ENCODE assay signal across 26 cellular contexts in genomic region chr1:27833470-27833869, GRCh38. TPM values are rescaled to one million over a fixed set of nuclear protein-coding genes. Genes with fewer than 3 reads are reported as not detected.
DNase-seq lines count a peak whose midpoint lies in the region; ATAC-seq, FAIRE-seq and TF ChIP-seq lines count a peak whose summit lies in the region.
"Had no signal": no experiment of that assay in that cellular context is flagged by ENCODE, and none has a peak within 500 bp of the region (broad histone marks: within the 10 kb centered on the region; RNA-seq: fewer than 3 reads in every experiment).

No MANE protein-coding gene starts in this region.

- peaks cover 67% of the 10 kb centered on the region for H3K79me2 ChIP-seq in K562 (ENCODE audit: control insufficient read depth, insufficient read depth, low read length)

- H3K27me3 ChIP-seq in IMR-90 (ENCODE audit: control insufficient read depth, insufficient read depth, low read length): no peaks in the 10 kb centered on the region
- no peaks in the 10 kb centered on the region for H3K27me3 ChIP-seq in K562 (ENCODE audit: control insufficient read depth in 2 of 2, insufficient read depth in 2 of 2, low read length in 2 of 2)
- H3K27me3 ChIP-seq: SJSA1 had no signal

- H3K56ac ChIP-seq in IMR-90 (ENCODE audit: extremely low read depth, insufficient read depth, low read length): no peak overlapping the region

- H3K4ac ChIP-seq in IMR-90 (ENCODE audit: low read depth, low read length): no peak overlapping the region

- BruUV-seq in IMR-90 (replicated peaks; lab: Mats Ljungman, UMichigan) (no TSS peak), K562 (replicated peaks; lab: Mats Ljungman, UMichigan) (no TSS peak)

- H3K9me3 ChIP-seq in IMR-90 (ENCODE audit: control insufficient read depth, insufficient read depth, low read length) (no peaks in the 10 kb centered on the region), K562 (replicated peaks; ENCODE audit: control insufficient read depth, insufficient read depth, low read depth, low read length) (no peaks in the 10 kb centered on the region)
- H3K9me3 ChIP-seq: SJSA1 had no signal

- H3K36me3 Mint-ChIP-seq in activated T-cell treated with anti-CD3 and anti-CD28 coated beads, Interleukin-2, amount 50 U/mL, for 24 hours (ENCODE audit: low read depth): peaks cover 76% of the 10 kb centered on the region
- peaks cover 3 to 10% of the 10 kb centered on the region in 2 donors for H3K36me3 Mint-ChIP-seq in activated T-cell treated with anti-CD3 and anti-CD28 coated beads, Interleukin-2, amount 50 U/mL, for 72 hours (ENCODE audit: insufficient read depth in 2 of 2)
- H3K36me3 Mint-ChIP-seq in neural crest cell (ENCODE audit: low read depth): no peaks in the 10 kb centered on the region

- no peak overlapping the region for H4K91ac ChIP-seq in IMR-90 (ENCODE audit: insufficient read depth, low read depth, low read length)

- H3K27ac ChIP-seq in IMR-90 (ENCODE audit: insufficient read depth, low read length): no peak overlapping the region
- H3K27ac ChIP-seq in K562 (ENCODE audit: extremely low read depth, low read depth, low read length): no peak overlapping the region
- H3K27ac ChIP-seq: 22Rv1, HL-60, PC-9, SJSA1 had no signal

- peaks cover 7% of the 10 kb centered on the region; the same call in 1 of the 2 replicates for H3K4me1 ChIP-seq in IMR-90 (ENCODE audit: control insufficient read depth, insufficient read depth, low read length)
- H3K4me1 ChIP-seq in K562 (replicated peaks in 1 of 2; ENCODE audit: control insufficient read depth in 2 of 2, insufficient read depth in 2 of 2, low read length in 2 of 2): peaks cover 7 to 14% of the 10 kb centered on the region in 2 experiments; a peak in 3 of 5 replicates

- H2BK5ac ChIP-seq in IMR-90 (ENCODE audit: low read depth, low read length, poor library complexity, severe bottlenecking): no peak overlapping the region

- no peak overlapping the region for H2BK20ac ChIP-seq in IMR-90 (ENCODE audit: low read depth, low read length)

- no peak overlapping the region for H2AFZ ChIP-seq in IMR-90 (replicated peaks; ENCODE audit: low read length, poor library complexity)
- H2AFZ ChIP-seq in K562 (ENCODE audit: low read depth, low read length): no peak overlapping the region
- H2AFZ ChIP-seq: PC-9 had no signal

- TF ChIP-seq POLR2A in IMR-90 (IDR thresholded peaks at IDR 0.05; ENCODE audit: low read depth, low read length) (no peak), K562 (conservative IDR thresholded peaks at IDR 0.05) (no peak)

- TF ChIP-seq CTCF in IMR-90 (conservative IDR thresholded peaks at IDR 0.05; ENCODE audit: low read depth, low read length) (no peak), K562 (IDR thresholded peaks at IDR 0.05 in 2 of 3, conservative IDR thresholded peaks at IDR 0.05 in 1 of 3; ENCODE audit: insufficient read depth in 2 of 3, low read depth in 1 of 3, low read length in 3 of 3) (no peak), neural crest cell (conservative IDR thresholded peaks at IDR 0.05) (no peak)

- POLR2A ChIA-PET in IMR-90 (lab: Charles Lee; ENCODE audit: unreplicated experiment): no interaction called here
- POLR2A ChIA-PET in K562 (lab: Yijun Ruan, JAX): interaction anchor here (0.6 to 2.4 kb wide), 5 partner anchors 10 to 147 kb away, joined by 3 to 12 read pairs (median 4); no protein-coding TSS in a partner anchor

- no peak for TF ChIP-seq EP300 in K562 (IDR thresholded peaks at IDR 0.05; ENCODE audit: low read length)

- H4K20me1 ChIP-seq in IMR-90 (ENCODE audit: insufficient read depth, low read length) (no peaks in the 10 kb centered on the region; the same call in 1 of the 2 replicates), K562 (replicated peaks; ENCODE audit: control insufficient read depth, insufficient read depth, low read length) (no peaks in the 10 kb centered on the region)

- no peak for ATAC-seq in activated T-cell treated with anti-CD3 and anti-CD28 coated beads, Interleukin-2, amount 50 U/mL, for 72 hours (replicated peaks in 1 of 2)
- ATAC-seq in IMR-90 (ENCODE audit: low read depth) (no peak), K562 (no peak)
- ATAC-seq: GM12878, HCT116 had no signal

- no peak overlapping the region for H3K9ac ChIP-seq in IMR-90 (ENCODE audit: low read depth, low read length)
- no peak overlapping the region for H3K9ac ChIP-seq in K562 (ENCODE audit: insufficient read depth in 1 of 2, low read depth in 2 of 2, low read length in 2 of 2)

- no peaks in the 10 kb centered on the region for H3K27me3 Mint-ChIP-seq in activated T-cell treated with anti-CD3 and anti-CD28 coated beads, Interleukin-2, amount 50 U/mL, for 24 hours
- H3K27me3 Mint-ChIP-seq in activated T-cell treated with anti-CD3 and anti-CD28 coated beads, Interleukin-2, amount 50 U/mL, for 72 hours (ENCODE audit: low read depth): no peaks in the 10 kb centered on the region
- H3K27me3 Mint-ChIP-seq in neural crest cell (ENCODE audit: low read depth): no peaks in the 10 kb centered on the region

- WGBS in IMR-90 (ENCODE audit: extremely low coverage in 2 of 2, insufficient read length in 1 of 2), 2 experiments: no CpG with 5 or more reads among the region's 3 CpGs
- 90% methylated on average over 3 of the region's 3 CpGs for WGBS in K562 (ENCODE audit: insufficient coverage, low coverage, missing lambda C conversion rate)

- H3K4me2 ChIP-seq in IMR-90 (ENCODE audit: low read depth, low read length) (no peak overlapping the region), K562 (ENCODE audit: insufficient read depth, low read length) (no peak overlapping the region)

- CTCF ChIA-PET in IMR-90 (lab: Yijun Ruan, JAX): no interaction called here
- CTCF ChIA-PET in K562 (lab: Yijun Ruan, JAX; ENCODE audit: low intra/inter-chr PET ratio): no interaction called here

- intact Hi-C loops in IMR-90 (cut with micrococcal nuclease) (loop anchor here (5.0 kb wide), 2 partner anchors 106 to 161 kb away; partner anchors contain the start of genes FAM76A and IFI6), K562 (cut with micrococcal nuclease) (loop anchor here (5.0 kb wide), 2 partner anchors 61 to 166 kb away; partner anchors contain the start of gene STX12)

- TF ChIP-seq RAD21 in IMR-90 (IDR thresholded peaks at IDR 0.05; ENCODE audit: low read length) (no peak), K562 (CRISPR knock-in tag; conservative IDR thresholded peaks at IDR 0.05 in 1 of 2, IDR thresholded peaks at IDR 0.05 in 1 of 2) (no peak)

- H3K9me3 Mint-ChIP-seq in activated T-cell treated with anti-CD3 and anti-CD28 coated beads, Interleukin-2, amount 50 U/mL, for 24 hours: no peaks in the 10 kb centered on the region
- no peaks in the 10 kb centered on the region for H3K9me3 Mint-ChIP-seq in activated T-cell treated with anti-CD3 and anti-CD28 coated beads, Interleukin-2, amount 50 U/mL, for 72 hours
- H3K9me3 Mint-ChIP-seq in neural crest cell: no peaks in the 10 kb centered on the region

- no peak overlapping the region for H3K4me3 Mint-ChIP-seq in activated T-cell treated with anti-CD3 and anti-CD28 coated beads, Interleukin-2, amount 50 U/mL, for 24 hours
- H3K4me3 Mint-ChIP-seq in activated T-cell treated with anti-CD3 and anti-CD28 coated beads, Interleukin-2, amount 50 U/mL, for 72 hours: no peak overlapping the region
- peak overlapping the region; percentile 70 for H3K4me3 Mint-ChIP-seq in neural crest cell

- H3K36me3 ChIP-seq in IMR-90 (ENCODE audit: control insufficient read depth, insufficient read depth, low read length) (peaks cover 4% of the 10 kb centered on the region; the same call in 1 of the 2 replicates), K562 (ENCODE audit: control insufficient read depth, insufficient read depth, low read length) (peaks cover 50% of the 10 kb centered on the region)

- H2AK5ac ChIP-seq in IMR-90 (ENCODE audit: low read depth, low read length): no peak overlapping the region

- H3K27ac Mint-ChIP-seq in activated T-cell treated with anti-CD3 and anti-CD28 coated beads, Interleukin-2, amount 50 U/mL, for 24 hours: peak overlapping the region; percentile 44
- H3K27ac Mint-ChIP-seq in activated T-cell treated with anti-CD3 and anti-CD28 coated beads, Interleukin-2, amount 50 U/mL, for 72 hours: no peak overlapping the region
- H3K27ac Mint-ChIP-seq in neural crest cell (ENCODE audit: unreplicated experiment): no peak overlapping the region

- no peak overlapping the region for H2AK9ac ChIP-seq in IMR-90 (replicated peaks; ENCODE audit: low read depth, low read length, poor library complexity)

- dilution Hi-C loops in IMR-90 (cut with HindIII; ENCODE audit: low sequenced_read_pairs, unreplicated experiment): no loop called here

- H3K9me1 ChIP-seq in IMR-90 (ENCODE audit: insufficient read depth, low read length) (no peaks in the 10 kb centered on the region; the same call in 1 of the 2 replicates), K562 (ENCODE audit: control insufficient read depth, insufficient read depth, low read length) (no peaks in the 10 kb centered on the region)

- no peak overlapping the region for H3K23ac ChIP-seq in IMR-90 (ENCODE audit: low read depth, low read length)

- no peak for DNase-seq in activated T-cell treated with anti-CD3 and anti-CD28 coated beads, Interleukin-2, amount 50 U/mL, for 24 hours
- DNase-seq in activated T-cell treated with anti-CD3 and anti-CD28 coated beads, Interleukin-2, amount 50 U/mL, for 72 hours: no peak
- DNase-seq in IMR-90: no peak
- no peak for DNase-seq in K562 (ENCODE audit: extremely low read depth in 1 of 4, low spot score in 3 of 4)
- no peak for DNase-seq in neural crest cell (ENCODE audit: low read depth, low spot score)
- DNase-seq in NCI-H524 treated with DMSO at 0.1 percent for 48 hours (lab: John Stamatoyannopoulos, UW): no peak
- no peak for DNase-seq in glomerular visceral epithelial cell (ENCODE audit: extremely low spot score)
- DNase-seq in NOMO-1 treated with dmso at 0.1 percent for 144 hours (lab: John Stamatoyannopoulos, UW; ENCODE audit: unreplicated experiment): no peak
- DNase-seq: GDM1; Kasumi-1; MV-4-11; NCI-H1105; NCI-H1436 treated with DMSO at 0.1 percent for 48 hours; NCI-H187 treated with DMSO at 0.1 percent for 48 hours; NCI-H2171 treated with DMSO at 0.1 percent for 48 hours; NCI-H524; NCI-H774; NK-92 treated with Interleukin-12 subunit alpha and Interleukin-12 subunit beta, amount 100 ng/mL, for 24 hours; PC-9; Right ventricle myocardium superior had no signal

- H3K79me1 ChIP-seq in IMR-90 (ENCODE audit: low read depth in 1 of 2, low read length in 2 of 2): peaks cover 34 to 44% of the 10 kb centered on the region in 2 experiments

- no peak overlapping the region for H3K14ac ChIP-seq in IMR-90 (replicated peaks; ENCODE audit: low read depth, low read length)

- H3K4me1 Mint-ChIP-seq in activated T-cell treated with anti-CD3 and anti-CD28 coated beads, Interleukin-2, amount 50 U/mL, for 24 hours (ENCODE audit: low read depth): peaks cover 50% of the 10 kb centered on the region
- H3K4me1 Mint-ChIP-seq in activated T-cell treated with anti-CD3 and anti-CD28 coated beads, Interleukin-2, amount 50 U/mL, for 72 hours (ENCODE audit: low read depth): peaks cover 40% of the 10 kb centered on the region
- peaks cover 26% of the 10 kb centered on the region for H3K4me1 Mint-ChIP-seq in neural crest cell

- H3K4me3 ChIP-seq in IMR-90 (ENCODE audit: insufficient read depth, low read depth, low read length) (no peak overlapping the region), K562 (no peak overlapping the region)
- H3K4me3 ChIP-seq: PC-9, SJSA1 had no signal

- no peak overlapping the region for H3K18ac ChIP-seq in IMR-90 (ENCODE audit: low read depth, low read length)

- H4K8ac ChIP-seq in IMR-90 (ENCODE audit: low read depth in 2 of 2, low read length in 2 of 2): no peak overlapping the region

- H2BK15ac ChIP-seq in IMR-90 (ENCODE audit: low read depth, low read length): no peak overlapping the region

- FAIRE-seq in K562 (lab: Jason Lieb, UNC): no peak
- FAIRE-seq: D721Med, GM12878 had no signal

- in situ Hi-C loops in IMR-90 (cut with MboI; ENCODE audit: low sequenced_read_pairs) (no loop called here), K562 (cut with MboI) (no loop called here)

- H2BK120ac ChIP-seq in IMR-90 (ENCODE audit: low read depth, low read length): no peak overlapping the region

- no peak overlapping the region for H4K5ac ChIP-seq in IMR-90 (ENCODE audit: low read depth, low read length)

RNA-seq across cellular contexts. Expression of gene PPP1R8, which starts 2.9 kb away (rescaled TPM):
- 10 to 100 TPM; 58.4 to 59.0 TPM for total RNA-seq in activated T-cell treated with anti-CD3 and anti-CD28 coated beads, Interleukin-2, amount 50 U/mL, for 72 hours
- total RNA-seq in IMR-90 (2012; rRNA removed) (60.5 and 80.1 TPM in 2 replicates), K562 (2014; rRNA removed) (70.7 and 79.1 TPM in 2 replicates), K562 (2014; rRNA removed; fragmentation: Illumina TruSeq; extraction: Trizol) (74.6 and 79.6 TPM in 2 replicates), K562 (2015; rRNA removed; fragmentation: Illumina TruSeq; extraction: Trizol) (80.1 and 87.9 TPM in 2 replicates), K562 (2021) (66.7 and 75.3 TPM in 2 replicates), neural crest cell (66.1 and 70.4 TPM in 2 replicates)
- polyA plus RNA-seq in IMR-90 (2012; rRNA removed) (43.3 and 53.8 TPM in 2 replicates), K562 (2011; rRNA removed) (89.6 and 101 TPM in 2 replicates), K562 (2014; fragmentation: Illumina TruSeq; extraction: Trizol) (107 and 132 TPM in 2 replicates), K562 (2014; fragmentation: Nextera tagmentation; extraction: Ambion mirVana) (10 to 100 TPM; 16.2 to 20.2 TPM), K562 (2014; rRNA removed) (83.0 and 89.5 TPM in 2 replicates)
- polyA plus RNA-seq in IMR-90 (2012; cell fraction: cytosol; rRNA removed): 21.8 and 33.3 TPM in 2 replicates
- polyA plus RNA-seq in IMR-90 (2012; cell fraction: nucleus; rRNA removed; ENCODE audit: low replicate concordance): 17.4 and 26.8 TPM in 2 replicates
- 20.9 and 25.0 TPM in 2 replicates for total RNA-seq in K562 (2011; cell fraction: chromatin; rRNA removed; ENCODE audit: low replicate concordance)
- 24.2 and 25.8 TPM in 2 replicates for total RNA-seq in K562 (2011; cell fraction: nucleolus; rRNA removed)
- total RNA-seq in K562 (2011; cell fraction: nucleoplasm; rRNA removed): 22.5 and 26.0 TPM in 2 replicates
- polyA plus RNA-seq in K562 (2011; cell fraction: cytosol; rRNA removed): 74.3 and 80.9 TPM in 2 replicates
- 37.2 and 44.2 TPM in 2 replicates for polyA plus RNA-seq in K562 (2011; cell fraction: nucleus; rRNA removed)
- polyA plus RNA-seq in K562 (2012): 53.6 and 64.5 TPM in 2 replicates
- polyA minus RNA-seq in K562 (2011; rRNA and poly(A)+ RNA removed): 120 and 129 TPM in 2 replicates
- polyA minus RNA-seq in K562 (2011; cell fraction: cytosol; rRNA and poly(A)+ RNA removed): 48.7 and 53.1 TPM in 2 replicates
- polyA minus RNA-seq in K562 (2011; cell fraction: nucleus; rRNA and poly(A)+ RNA removed): 12.4 and 24.0 TPM in 2 replicates

RNA-seq across cellular contexts. Expression of gene THEMIS2, which starts 38.9 kb away (rescaled TPM):
- total RNA-seq in activated T-cell treated with anti-CD3 and anti-CD28 coated beads, Interleukin-2, amount 50 U/mL, for 72 hours: 10 to 100 TPM; 26.0 to 81.0 TPM
- total RNA-seq in IMR-90 (2012; rRNA removed) (3.6 and 4.5 TPM in 2 replicates), K562 (2014; rRNA removed) (10.8 and 12.6 TPM in 2 replicates), K562 (2014; rRNA removed; fragmentation: Illumina TruSeq; extraction: Trizol) (4.2 and 6.8 TPM in 2 replicates), K562 (2015; rRNA removed; fragmentation: Illumina TruSeq; extraction: Trizol) (4.6 and 4.9 TPM in 2 replicates), K562 (2021) (12.7 TPM in 2 replicates), neural crest cell (5.5 and 5.7 TPM in 2 replicates)
- polyA plus RNA-seq in IMR-90 (2012; rRNA removed) (4.9 and 5.0 TPM in 2 replicates), K562 (2011; rRNA removed) (8.5 and 16.9 TPM in 2 replicates), K562 (2014; fragmentation: Illumina TruSeq; extraction: Trizol) (8.0 and 9.5 TPM in 2 replicates), K562 (2014; fragmentation: Nextera tagmentation; extraction: Ambion mirVana) (1 to 10 TPM; 2.3 to 3.4 TPM), K562 (2014; rRNA removed) (11.7 and 12.8 TPM in 2 replicates)
- 5.7 and 7.2 TPM in 2 replicates for polyA plus RNA-seq in IMR-90 (2012; cell fraction: cytosol; rRNA removed)
- 7.4 and 9.4 TPM in 2 replicates for polyA plus RNA-seq in IMR-90 (2012; cell fraction: nucleus; rRNA removed; ENCODE audit: low replicate concordance)
- total RNA-seq in K562 (2011; cell fraction: chromatin; rRNA removed; ENCODE audit: low replicate concordance): 11.1 and 36.1 TPM in 2 replicates
- total RNA-seq in K562 (2011; cell fraction: nucleolus; rRNA removed): 23.2 and 25.5 TPM in 2 replicates
- total RNA-seq in K562 (2011; cell fraction: nucleoplasm; rRNA removed): 18.8 and 19.5 TPM in 2 replicates
- polyA plus RNA-seq in K562 (2011; cell fraction: cytosol; rRNA removed): 15.5 and 15.9 TPM in 2 replicates
- 23.2 and 24.7 TPM in 2 replicates for polyA plus RNA-seq in K562 (2011; cell fraction: nucleus; rRNA removed)
- polyA plus RNA-seq in K562 (2012): 8.4 and 16.6 TPM in 2 replicates
- polyA minus RNA-seq in K562 (2011; rRNA and poly(A)+ RNA removed): 7.9 and 9.4 TPM in 2 replicates
- polyA minus RNA-seq in K562 (2011; cell fraction: cytosol; rRNA and poly(A)+ RNA removed): 7.0 and 10.6 TPM in 2 replicates
- 8.6 and 11.6 TPM in 2 replicates for polyA minus RNA-seq in K562 (2011; cell fraction: nucleus; rRNA and poly(A)+ RNA removed)
